1 cellular context compared by ENCODE assay signal in the genomic region with DNA sequence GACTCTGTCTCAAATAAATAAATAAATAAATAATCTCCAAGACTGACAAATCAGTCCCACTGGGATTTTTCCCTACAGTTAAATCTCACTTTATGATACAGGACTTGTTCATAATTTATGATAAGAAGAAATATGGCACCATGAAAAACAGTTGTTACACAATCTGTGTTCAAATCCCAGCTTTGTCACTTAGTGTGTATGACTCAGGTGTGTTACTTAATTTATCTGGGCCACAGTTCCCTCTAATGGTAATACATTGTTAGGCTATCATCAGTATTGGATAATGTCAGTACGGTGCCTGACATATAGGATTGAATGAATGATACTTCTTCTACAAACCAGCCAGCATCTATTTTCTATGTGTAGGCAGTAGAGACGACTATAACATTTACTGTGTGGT.
TF ChIP-seq lines count a peak whose summit lies in the region.

No MANE protein-coding gene starts in this region.

TF ChIP-seq in K562, 482 proteins besides CTCF, POLR2A, EP300 and RAD21:
- TF ChIP-seq ELF2 (CRISPR knock-in tag; IDR thresholded peaks at IDR 0.05): no peak
- 0 out of 4 replicates have a peak, but pooled peaks of 1 of the 2 experiments have one; percentile 14 for TF ChIP-seq KDM1A (IDR thresholded peaks at IDR 0.05)
- peak; percentile 28; the same call in 1 of the 2 replicates for TF ChIP-seq CEBPB (tag; IDR thresholded peaks at IDR 0.05)
- TF ChIP-seq SOX6 (IDR thresholded peaks at IDR 0.05): no peak
